In genomic region chr2:18856766-18857165, GRCh38 we compare ENCODE assay signal across 22 cellular contexts.
"Had no signal": no experiment of that assay in that cellular context is flagged by ENCODE, and none has a peak within 500 bp of the region (broad histone marks: within the 10 kb centered on the region; RNA-seq: fewer than 3 reads in every experiment).

No MANE protein-coding gene starts in this region.

- ATAC-seq: activated CD8-positive, alpha-beta memory T cell treated with anti-CD3 and anti-CD28 coated beads, Interleukin-2, amount 10 ng/mL, durations not matched to agents 7 days and 5 days; activated CD8-positive, alpha-beta T cell treated with anti-CD3 and anti-CD28 coated beads for 36 hours; activated naive CD8-positive, alpha-beta T cell treated with anti-CD3 and anti-CD28 coated beads, Interleukin-2, amount 50 U/mL, for 24 hours; gastroesophageal sphincter; left cardiac atrium; natural killer cell; stimulated activated naive CD8-positive, alpha-beta T cell treated with anti-CD3 and anti-CD28 coated beads, Interleukin-15, amount 100 ng/mL, for 72 hours had no signal

- H3K27me3 Mint-ChIP-seq: activated CD4-positive, alpha-beta T cell treated with anti-CD3 and anti-CD28 coated beads, Interleukin-2, amount 10 ng/mL, durations not matched to agents 24 days and 14 days; activated CD8-positive, alpha-beta memory T cell treated with anti-CD3 and anti-CD28 coated beads, Interleukin-2, amount 10 ng/mL, durations not matched to agents 7 days and 5 days; activated CD8-positive, alpha-beta T cell treated with anti-CD3 and anti-CD28 coated beads for 36 hours; activated naive CD8-positive, alpha-beta T cell treated with anti-CD3 and anti-CD28 coated beads, Interleukin-2, amount 50 U/mL, for 24 hours; brain; progenitor cell of endocrine pancreas; stimulated activated naive CD8-positive, alpha-beta T cell treated with anti-CD3 and anti-CD28 coated beads, Interleukin-15, amount 100 ng/mL, for 72 hours had no signal

- H3K27ac Mint-ChIP-seq: activated CD4-positive, alpha-beta T cell treated with anti-CD3 and anti-CD28 coated beads, Interleukin-2, amount 10 ng/mL, durations not matched to agents 24 days and 14 days; activated CD8-positive, alpha-beta memory T cell treated with anti-CD3 and anti-CD28 coated beads, Interleukin-2, amount 10 ng/mL, durations not matched to agents 7 days and 5 days; activated CD8-positive, alpha-beta T cell treated with anti-CD3 and anti-CD28 coated beads for 36 hours; activated naive CD8-positive, alpha-beta T cell treated with anti-CD3 and anti-CD28 coated beads, Interleukin-2, amount 50 U/mL, for 24 hours; activated T-helper 1 cell treated with anti-CD3 and anti-CD28 coated beads, Interleukin-12 subunit alpha, Interleukin-12 subunit beta, Interleukin-2, Interleukin-4 antibody, amounts not matched to agents 30 ng/mL and 10 ng/mL and 1 ng/mL, durations not matched to agents 14 hours and 24 hours and 36 hours; brain; natural killer cell; progenitor cell of endocrine pancreas; stimulated activated naive CD8-positive, alpha-beta T cell treated with anti-CD3 and anti-CD28 coated beads, Interleukin-15, amount 100 ng/mL, for 72 hours had no signal

- H3K4me1 Mint-ChIP-seq: activated CD4-positive, alpha-beta T cell treated with anti-CD3 and anti-CD28 coated beads, Interleukin-2, amount 10 ng/mL, durations not matched to agents 24 days and 14 days; activated CD8-positive, alpha-beta memory T cell treated with anti-CD3 and anti-CD28 coated beads, Interleukin-2, amount 10 ng/mL, durations not matched to agents 7 days and 5 days; activated naive CD8-positive, alpha-beta T cell treated with anti-CD3 and anti-CD28 coated beads, Interleukin-2, amount 50 U/mL, for 24 hours; brain; natural killer cell; stimulated activated naive CD8-positive, alpha-beta T cell treated with anti-CD3 and anti-CD28 coated beads, Interleukin-15, amount 100 ng/mL, for 72 hours had no signal

- H3K9me3 Mint-ChIP-seq: activated CD8-positive, alpha-beta T cell treated with anti-CD3 and anti-CD28 coated beads for 36 hours; activated naive CD8-positive, alpha-beta T cell treated with anti-CD3 and anti-CD28 coated beads, Interleukin-2, amount 50 U/mL, for 24 hours; activated T-helper 1 cell treated with anti-CD3 and anti-CD28 coated beads, Interleukin-12 subunit alpha, Interleukin-12 subunit beta, Interleukin-2, Interleukin-4 antibody, amounts not matched to agents 30 ng/mL and 10 ng/mL and 1 ng/mL, durations not matched to agents 14 hours and 24 hours and 36 hours had no signal

- H3K36me3 Mint-ChIP-seq: activated CD8-positive, alpha-beta memory T cell treated with anti-CD3 and anti-CD28 coated beads, Interleukin-2, amount 10 ng/mL, durations not matched to agents 7 days and 5 days; brain had no signal

- H3K4me3 Mint-ChIP-seq: activated CD4-positive, alpha-beta T cell treated with anti-CD3 and anti-CD28 coated beads, Interleukin-2, amount 10 ng/mL, durations not matched to agents 24 days and 14 days; activated CD8-positive, alpha-beta memory T cell treated with anti-CD3 and anti-CD28 coated beads, Interleukin-2, amount 10 ng/mL, durations not matched to agents 7 days and 5 days; activated CD8-positive, alpha-beta T cell treated with anti-CD3 and anti-CD28 coated beads for 36 hours; activated naive CD8-positive, alpha-beta T cell treated with anti-CD3 and anti-CD28 coated beads, Interleukin-2, amount 50 U/mL, for 24 hours; activated T-helper 1 cell treated with anti-CD3 and anti-CD28 coated beads, Interleukin-12 subunit alpha, Interleukin-12 subunit beta, Interleukin-2, Interleukin-4 antibody, amounts not matched to agents 30 ng/mL and 10 ng/mL and 1 ng/mL, durations not matched to agents 14 hours and 24 hours and 36 hours; brain; natural killer cell; stimulated activated naive CD8-positive, alpha-beta T cell treated with anti-CD3 and anti-CD28 coated beads, Interleukin-15, amount 100 ng/mL, for 72 hours had no signal

- DNase-seq: activated CD4-positive, alpha-beta T cell treated with anti-CD3 and anti-CD28 coated beads, Interleukin-2, amount 10 ng/mL, durations not matched to agents 24 days and 14 days; activated CD8-positive, alpha-beta memory T cell treated with anti-CD3 and anti-CD28 coated beads, Interleukin-2, amount 10 ng/mL, durations not matched to agents 7 days and 5 days; activated CD8-positive, alpha-beta T cell treated with anti-CD3 and anti-CD28 coated beads for 36 hours; activated gamma-delta T cell; activated naive CD4-positive, alpha-beta T cell treated with anti-CD3 and anti-CD28 coated beads, Interleukin-2, amount 50 U/mL, for 16 hours; activated naive CD8-positive, alpha-beta T cell treated with anti-CD3 and anti-CD28 coated beads, Interleukin-2, amount 50 U/mL, for 24 hours; activated T-cell treated with anti-CD3 and anti-CD28 coated beads for 4 hours; head of caudate nucleus; islet precursor cell; left cardiac atrium; midbrain; natural killer cell; retina; spleen; stimulated activated CD4-positive, alpha-beta T cell treated with anti-CD3 and anti-CD28 coated beads, Interleukin-4, amount 100 ng/mL, for 24 hours; stimulated activated naive CD8-positive, alpha-beta T cell treated with anti-CD3 and anti-CD28 coated beads, Interleukin-15, amount 100 ng/mL, for 72 hours; T-helper 2 cell; tibial artery had no signal
